Comparison of ENCODE assay signal across 8 cellular contexts in the genomic region with DNA sequence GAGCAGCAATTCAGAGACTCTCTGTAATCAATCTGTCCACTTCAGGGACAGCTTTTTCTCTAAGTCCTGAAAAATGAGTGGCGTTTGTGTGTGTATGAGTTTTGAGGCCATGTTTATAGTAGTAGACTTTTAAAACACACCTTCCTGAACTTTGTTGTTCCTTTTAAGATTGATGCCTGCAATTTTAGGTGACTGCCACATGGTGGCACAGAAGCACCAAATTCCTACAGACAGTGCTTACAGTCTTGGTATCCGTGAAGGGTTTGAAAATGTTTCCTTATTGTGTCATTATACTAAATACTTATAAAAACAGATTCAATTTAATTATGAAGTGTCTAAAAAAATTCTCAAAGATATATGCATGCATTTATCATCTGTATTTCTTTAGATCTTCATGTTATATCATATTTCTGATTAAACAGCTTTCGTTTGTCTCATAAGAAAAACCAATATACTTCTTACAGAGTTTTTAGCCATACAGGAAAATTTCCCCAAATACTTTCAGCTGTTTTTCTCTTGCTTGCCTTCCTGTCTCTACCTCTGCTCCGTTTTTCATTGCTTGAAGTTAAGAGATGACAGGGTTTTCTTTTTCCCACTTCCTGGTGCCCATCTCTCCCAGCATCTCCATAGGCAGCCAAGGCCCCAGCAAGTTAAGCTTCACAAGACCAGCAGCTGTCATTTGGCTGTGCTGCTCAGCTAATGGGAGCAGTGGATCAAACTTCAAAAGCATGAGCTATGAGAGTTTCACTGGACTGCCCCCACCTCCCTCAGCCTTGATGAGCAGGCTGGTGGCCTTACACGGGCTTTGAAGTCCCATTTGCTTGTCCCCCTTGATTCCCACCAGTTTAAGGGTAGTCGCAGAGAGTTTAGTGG.
A peak's percentile ranks its signal among the peaks of the same experiment; 100 is the strongest.
DNase-seq lines count a peak whose midpoint lies in the region; ATAC-seq, FAIRE-seq and TF ChIP-seq lines count a peak whose summit lies in the region.

No MANE protein-coding gene starts in this region.

- no peak for ATAC-seq in naive thymus-derived CD4-positive, alpha-beta T cell
- ATAC-seq in CD4-positive, alpha-beta T cell (ENCODE audit: poor library complexity): no peak
- no peak for ATAC-seq in GM19328 (IDR thresholded peaks at IDR 0.05; ENCODE audit: unreplicated experiment)

- H3K36me3 ChIP-seq in BE2C: no peaks in the 10 kb centered on the region
- no peaks in the 10 kb centered on the region for H3K36me3 ChIP-seq in NT2/D1 (ENCODE audit: insufficient read depth, insufficient read length, low read length)
- no peaks in the 10 kb centered on the region for H3K36me3 ChIP-seq in fibroblast of lung (ENCODE audit: control insufficient read depth, insufficient read depth, low read length)
- no peaks in the 10 kb centered on the region for H3K36me3 ChIP-seq in transverse colon
- H3K36me3 ChIP-seq in naive thymus-derived CD4-positive, alpha-beta T cell (ENCODE audit: control insufficient read depth in 2 of 3, insufficient read depth in 3 of 3, low read length in 3 of 3): no peaks in the 10 kb centered on the region

- WGBS in transverse colon (ENCODE audit: low coverage in 1 of 2), 2 donors: 54 to 75% methylated on average over 4 to 6 of the region's 6 CpGs

- no peak for FAIRE-seq in GM19239 (lab: Jason Lieb, UNC)

- H3K36me3 Mint-ChIP-seq in naive thymus-derived CD4-positive, alpha-beta T cell: peaks cover 0 to 3% (median 0%) of the 10 kb centered on the region in 5 donors
- H3K36me3 Mint-ChIP-seq in CD4-positive, alpha-beta T cell (ENCODE audit: low read depth): no peaks in the 10 kb centered on the region

- no peak overlapping the region for H2AFZ ChIP-seq in fibroblast of lung (ENCODE audit: low read length)

- H3K79me2 ChIP-seq in fibroblast of lung (ENCODE audit: control insufficient read depth, insufficient read depth, low read length): no peaks in the 10 kb centered on the region

- H3K27ac ChIP-seq in fibroblast of lung (ENCODE audit: insufficient read depth, low read length) (no peak overlapping the region), transverse colon (no peak overlapping the region)
- no peak overlapping the region for H3K27ac ChIP-seq in naive thymus-derived CD4-positive, alpha-beta T cell (ENCODE audit: low read depth, low read length)
- H3K27ac ChIP-seq in CD4-positive, alpha-beta T cell (ENCODE audit: low read depth, low read length): no peak overlapping the region

- H3K4me3 Mint-ChIP-seq in naive thymus-derived CD4-positive, alpha-beta T cell: no peak overlapping the region
- H3K4me3 Mint-ChIP-seq in CD4-positive, alpha-beta T cell: no peak overlapping the region

- TF ChIP-seq EP300 in transverse colon (IDR thresholded peaks at IDR 0.05; ENCODE audit: low read depth): no peak

- no peaks in the 10 kb centered on the region for H3K4me1 Mint-ChIP-seq in naive thymus-derived CD4-positive, alpha-beta T cell
- H3K4me1 Mint-ChIP-seq in CD4-positive, alpha-beta T cell (ENCODE audit: low read depth): no peaks in the 10 kb centered on the region

- H3K4me2 ChIP-seq in fibroblast of lung (ENCODE audit: extremely low read depth, insufficient read depth, low read length): no peak overlapping the region

- intact Hi-C loops in transverse colon (cut with DNase I; ENCODE audit: low total_unique reads): loop anchor here (5.0 kb wide), 1 partner anchor 369 kb away; no protein-coding TSS in a partner anchor
- intact Hi-C loops in naive thymus-derived CD4-positive, alpha-beta T cell (cut with micrococcal nuclease): no loop called here
- intact Hi-C loops in CD4-positive, alpha-beta T cell (cut with DNase I, micrococcal nuclease): no loop called here

- no peak for TF ChIP-seq POLR2A in transverse colon (IDR thresholded peaks at IDR 0.05)

- no peaks in the 10 kb centered on the region for H4K20me1 ChIP-seq in fibroblast of lung (ENCODE audit: control insufficient read depth, extremely low read depth, insufficient read depth, low read length)

- H3K4me3 ChIP-seq in BE2C (ENCODE audit: low read depth, low read length) (no peak overlapping the region), NT2/D1 (ENCODE audit: insufficient read length, low read depth) (no peak overlapping the region), fibroblast of lung (replicated peaks in 1 of 4; ENCODE audit: control extremely low read depth in 1 of 4, insufficient read depth in 1 of 4, low read depth in 3 of 4, low read length in 4 of 4) (no peak overlapping the region), transverse colon (no peak overlapping the region)
- no peak overlapping the region for H3K4me3 ChIP-seq in naive thymus-derived CD4-positive, alpha-beta T cell (ENCODE audit: low read length)

- DNase-seq in BE2C: peak; percentile 23
- DNase-seq in GM19239 (ENCODE audit: insufficient read length, low spot score): peak; percentile 7
- peak; percentile 8 for DNase-seq in NT2/D1 (ENCODE audit: low read depth, low spot score)
- DNase-seq in fibroblast of lung (ENCODE audit: low read depth in 2 of 2): peak; percentile 55 to 81
- DNase-seq in transverse colon: no peak
- DNase-seq in naive thymus-derived CD4-positive, alpha-beta T cell: no peak
- no peak for DNase-seq in CD4-positive, alpha-beta T cell

- TF ChIP-seq CTCF in BE2C (IDR thresholded peaks at IDR 0.05; ENCODE audit: low read depth, low read length) (peak; percentile 94), fibroblast of lung (conservative IDR thresholded peaks at IDR 0.05 in 1 of 2, IDR thresholded peaks at IDR 0.05 in 1 of 2; ENCODE audit: low read depth in 1 of 2, low read length in 2 of 2) (peak; percentile 86 to 88), transverse colon (IDR thresholded peaks at IDR 0.05) (peak; percentile 34 to 55 (median 48))
- no peak for TF ChIP-seq CTCF in CD4-positive, alpha-beta T cell (IDR thresholded peaks at IDR 0.05)

- H3K9ac ChIP-seq in NT2/D1 (ENCODE audit: insufficient read length, low read depth) (no peak overlapping the region), fibroblast of lung (ENCODE audit: insufficient read depth, low read length) (no peak overlapping the region)

- no peak overlapping the region for H3K27ac Mint-ChIP-seq in naive thymus-derived CD4-positive, alpha-beta T cell
- no peak overlapping the region for H3K27ac Mint-ChIP-seq in CD4-positive, alpha-beta T cell

- no peaks in the 10 kb centered on the region for H3K27me3 ChIP-seq in BE2C
- no peaks in the 10 kb centered on the region for H3K27me3 ChIP-seq in NT2/D1 (ENCODE audit: insufficient read depth, insufficient read length)
- no peaks in the 10 kb centered on the region for H3K27me3 ChIP-seq in fibroblast of lung (ENCODE audit: control insufficient read depth, insufficient read depth, low read length)
- no peaks in the 10 kb centered on the region for H3K27me3 ChIP-seq in transverse colon
- no peaks in the 10 kb centered on the region for H3K27me3 ChIP-seq in naive thymus-derived CD4-positive, alpha-beta T cell (ENCODE audit: control insufficient read depth in 2 of 2, insufficient read depth in 2 of 2, low read length in 2 of 2)
- H3K27me3 ChIP-seq in CD4-positive, alpha-beta T cell (ENCODE audit: control insufficient read depth, insufficient read depth, low read length): no peaks in the 10 kb centered on the region

- peaks cover 0 to 13% (median 4%) of the 10 kb centered on the region in 5 donors for H3K27me3 Mint-ChIP-seq in naive thymus-derived CD4-positive, alpha-beta T cell
- H3K27me3 Mint-ChIP-seq in CD4-positive, alpha-beta T cell: peaks cover 22% of the 10 kb centered on the region

- no peaks in the 10 kb centered on the region; the same call in 1 of the 2 replicates for H3K4me1 ChIP-seq in BE2C
- no peaks in the 10 kb centered on the region for H3K4me1 ChIP-seq in NT2/D1 (ENCODE audit: insufficient read depth, insufficient read length)
- peaks cover 7% of the 10 kb centered on the region for H3K4me1 ChIP-seq in fibroblast of lung (ENCODE audit: control insufficient read depth, extremely low read depth, insufficient read depth, low read length)
- H3K4me1 ChIP-seq in transverse colon: no peaks in the 10 kb centered on the region
- H3K4me1 ChIP-seq in naive thymus-derived CD4-positive, alpha-beta T cell (ENCODE audit: control insufficient read depth in 2 of 2, insufficient read depth in 2 of 2, low read length in 2 of 2): no peaks in the 10 kb centered on the region

- H3K9me3 ChIP-seq in BE2C (no peaks in the 10 kb centered on the region), NT2/D1 (ENCODE audit: insufficient read depth, low read length) (peaks cover 15% of the 10 kb centered on the region; the same call in 1 of the 2 replicates), fibroblast of lung (ENCODE audit: control insufficient read depth, insufficient read depth, low read depth, low read length) (no peaks in the 10 kb centered on the region), transverse colon (no peaks in the 10 kb centered on the region)
- H3K9me3 ChIP-seq in naive thymus-derived CD4-positive, alpha-beta T cell (ENCODE audit: control insufficient read depth in 2 of 3, low read length in 3 of 3): no peaks in the 10 kb centered on the region
- no peaks in the 10 kb centered on the region for H3K9me3 ChIP-seq in CD4-positive, alpha-beta T cell (ENCODE audit: control insufficient read depth, low read length)

- POLR2A ChIA-PET in naive thymus-derived CD4-positive, alpha-beta T cell (lab: Charles Lee): no interaction called here
- POLR2A ChIA-PET in CD4-positive, alpha-beta T cell (lab: Charles Lee): no interaction called here

- CTCF ChIA-PET in naive thymus-derived CD4-positive, alpha-beta T cell (lab: Charles Lee): interaction anchor here (0.7 kb wide), 1 partner anchor 39 kb away, joined by 4 read pairs; no protein-coding TSS in a partner anchor
- CTCF ChIA-PET in CD4-positive, alpha-beta T cell (lab: Charles Lee): interaction anchor here (1.3 kb wide), 1 partner anchor 13 kb away, joined by 5 read pairs; no protein-coding TSS in a partner anchor

- in situ Hi-C loops in transverse colon (cut with MboI; ENCODE audit: low pct_ligation_motif_present in 1 of 4, low pct_unique_long_range_greater_than_20kb in 1 of 4, low sequenced_read_pairs in 3 of 4): loop anchor here in 2 of 4 donors (25.0 kb wide), 2 partner anchors 849 to 1199 kb away; no protein-coding TSS in a partner anchor

- peaks cover 1 to 12% (median 5%) of the 10 kb centered on the region in 11 donors for H3K9me3 Mint-ChIP-seq in naive thymus-derived CD4-positive, alpha-beta T cell
- H3K9me3 Mint-ChIP-seq in CD4-positive, alpha-beta T cell: peaks cover 9% of the 10 kb centered on the region

Comparison
In these comparisons a context has a peak if more than half of its experiments do, and no peak if none do; other contexts are left out.
1. DNase-seq: peak in BE2C (single experiment), GM19239 (single experiment), NT2/D1 (single experiment) and fibroblast of lung (2 of 2); none in transverse colon (single experiment), naive thymus-derived CD4-positive, alpha-beta T cell (0 of 9) and CD4-positive, alpha-beta T cell (0 of 10).